ENCODE assay signal across 12 cellular contexts in the genomic region with DNA sequence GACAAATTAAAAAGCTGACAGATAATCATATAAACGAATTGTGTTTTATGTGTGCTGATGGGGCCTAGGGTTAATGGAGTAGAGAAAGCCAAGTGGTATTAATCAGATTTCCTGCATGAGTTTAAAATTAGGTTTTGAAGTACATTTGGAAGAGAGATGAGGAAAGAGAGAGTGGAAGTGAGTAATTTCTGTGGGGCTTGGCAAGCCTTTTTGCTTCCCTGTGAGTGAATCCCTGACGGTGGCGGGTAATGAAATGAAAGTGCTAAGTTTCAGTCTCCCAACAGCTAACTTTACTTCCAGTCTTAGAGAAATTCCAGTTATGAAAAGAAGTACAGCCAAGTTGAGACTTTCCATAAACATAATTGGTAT.
DNase-seq lines count a peak whose midpoint lies in the region; ATAC-seq, FAIRE-seq and TF ChIP-seq lines count a peak whose summit lies in the region.
"Had no signal": no experiment of that assay in that cellular context is flagged by ENCODE, and none has a peak within 500 bp of the region (broad histone marks: within the 10 kb centered on the region; RNA-seq: fewer than 3 reads in every experiment).

No MANE protein-coding gene starts in this region.

- H2BK5ac ChIP-seq in trophoblast cell (ENCODE audit: low read depth, low read length, poor library complexity) = no peak overlapping the region

- H3K4me2 ChIP-seq in astrocyte (ENCODE audit: low read length) (peak overlapping the region; percentile 77), trophoblast cell (ENCODE audit: low read length) (no peak overlapping the region)

- no peak overlapping the region for H2AFZ ChIP-seq in astrocyte (ENCODE audit: low read depth, low read length)
- no peak overlapping the region for H2AFZ ChIP-seq in trophoblast cell (ENCODE audit: insufficient read depth, low read length, poor library complexity)

- H3K27ac ChIP-seq in astrocyte (ENCODE audit: low read depth, low read length) (peak overlapping the region; percentile 68), trophoblast cell (ENCODE audit: low read depth, low read length) (no peak overlapping the region)

- no peaks in the 10 kb centered on the region for H3K27me3 ChIP-seq in astrocyte (ENCODE audit: insufficient read depth, low read length)
- no peaks in the 10 kb centered on the region for H3K27me3 ChIP-seq in trophoblast cell (ENCODE audit: insufficient read depth, low read length)

- DNase-seq in NOMO-1 treated with DMSO at 0.1 percent for 48 hours (lab: John Stamatoyannopoulos, UW; ENCODE audit: unreplicated experiment) (peak; percentile 32), NOMO-1 treated with dmso at 0.1 percent for 144 hours (lab: John Stamatoyannopoulos, UW; ENCODE audit: unreplicated experiment) (no peak), astrocyte (ENCODE audit: low read depth) (peak; percentile 79), stromal cell of bone marrow (ENCODE audit: low read depth) (peak; percentile 80), NCI-H1417 (lab: John Stamatoyannopoulos, UW) (no peak), trophoblast cell (no peak)
- DNase-seq: activated naive CD4-positive, alpha-beta T cell treated with anti-CD3 and anti-CD28 coated beads, Interleukin-2, amount 10 ng/mL, durations not matched to agents 7 days and 5 days; kidney glomerular epithelial cell had no signal

- H3K27me3 Mint-ChIP-seq in astrocyte (ENCODE audit: low read depth, unreplicated experiment) = no peaks in the 10 kb centered on the region
- H3K27me3 Mint-ChIP-seq: activated naive CD4-positive, alpha-beta T cell treated with anti-CD3 and anti-CD28 coated beads, Interleukin-2, amount 10 ng/mL, durations not matched to agents 7 days and 5 days had no signal

- H3K18ac ChIP-seq in trophoblast cell (ENCODE audit: low read length) = no peak overlapping the region

- H4K20me1 ChIP-seq in astrocyte (ENCODE audit: insufficient read depth, low read length) = peaks cover 4% of the 10 kb centered on the region

- no peak overlapping the region for H2BK12ac ChIP-seq in trophoblast cell (ENCODE audit: low read length)

- H3K4ac ChIP-seq in trophoblast cell (ENCODE audit: low read depth, low read length) = no peak overlapping the region

- H2BK120ac ChIP-seq in trophoblast cell (ENCODE audit: insufficient read depth, low read length, poor library complexity) = no peak overlapping the region

- H3K4me1 ChIP-seq in astrocyte (ENCODE audit: insufficient read depth, low read length) = peaks cover 21% of the 10 kb centered on the region
- H3K4me1 ChIP-seq in trophoblast cell (ENCODE audit: control insufficient read depth in 1 of 2, insufficient read depth in 2 of 2, low read length in 2 of 2) = no peaks in the 10 kb centered on the region

- H3K9me3 ChIP-seq in astrocyte (ENCODE audit: insufficient read depth, low read depth, low read length) = no peaks in the 10 kb centered on the region
- no peaks in the 10 kb centered on the region for H3K9me3 ChIP-seq in trophoblast cell (ENCODE audit: insufficient read depth, low read depth, low read length)

- WGBS in trophoblast cell (ENCODE audit: extremely low coverage, insufficient coverage, insufficient read length) = no CpG with 5 or more reads among the region's 3 CpGs

- no peaks in the 10 kb centered on the region for H3K79me2 ChIP-seq in astrocyte (ENCODE audit: insufficient read depth, low read length)
- no peaks in the 10 kb centered on the region for H3K79me2 ChIP-seq in trophoblast cell (ENCODE audit: control insufficient read depth, insufficient read depth, low read length, poor library complexity)

- H4K91ac ChIP-seq in trophoblast cell (ENCODE audit: low read depth, low read length) = no peak overlapping the region

- no peak overlapping the region for H2AK5ac ChIP-seq in trophoblast cell (ENCODE audit: low read length)

- no peak overlapping the region for H4K8ac ChIP-seq in trophoblast cell (ENCODE audit: low read depth, low read length)

- no peak overlapping the region for H4K12ac ChIP-seq in trophoblast cell (ENCODE audit: low read depth, low read length)

- H3K9me3 Mint-ChIP-seq in astrocyte (ENCODE audit: unreplicated experiment) = no peaks in the 10 kb centered on the region
- H3K9me3 Mint-ChIP-seq: activated naive CD4-positive, alpha-beta T cell treated with anti-CD3 and anti-CD28 coated beads, Interleukin-2, amount 10 ng/mL, durations not matched to agents 7 days and 5 days had no signal

- H3K79me1 ChIP-seq in trophoblast cell (ENCODE audit: low read length) = no peaks in the 10 kb centered on the region

- peak overlapping the region; percentile 15 for H3K4me3 ChIP-seq in astrocyte (ENCODE audit: insufficient read depth, low read depth, low read length)
- H3K4me3 ChIP-seq in trophoblast cell (ENCODE audit: low read depth, low read length) = no peak overlapping the region

- no peak overlapping the region for H3K23ac ChIP-seq in trophoblast cell (ENCODE audit: low read length)

- peak overlapping the region; percentile 48 for H3K27ac Mint-ChIP-seq in astrocyte (ENCODE audit: unreplicated experiment)
- H3K27ac Mint-ChIP-seq: activated naive CD4-positive, alpha-beta T cell treated with anti-CD3 and anti-CD28 coated beads, Interleukin-2, amount 10 ng/mL, durations not matched to agents 7 days and 5 days had no signal

- peaks cover 23% of the 10 kb centered on the region for H3K4me1 Mint-ChIP-seq in astrocyte (ENCODE audit: low read depth, unreplicated experiment)

- ATAC-seq in GM18502 (IDR thresholded peaks at IDR 0.05; ENCODE audit: poor library complexity, unreplicated experiment) = no peak
- ATAC-seq: Panc1 had no signal

- no peak for TF ChIP-seq CTCF in astrocyte (IDR thresholded peaks at IDR 0.05; ENCODE audit: insufficient read depth, low read depth, low read length)

- FAIRE-seq in astrocyte (lab: Jason Lieb, UNC) (peak; percentile 82), islet of Langerhans (lab: Jason Lieb, UNC) (peak; percentile 77)
- FAIRE-seq: A204.1 had no signal

- H3K36me3 ChIP-seq in astrocyte (ENCODE audit: insufficient read depth, low read length) = no peaks in the 10 kb centered on the region
- no peaks in the 10 kb centered on the region for H3K36me3 ChIP-seq in trophoblast cell (ENCODE audit: control insufficient read depth in 1 of 2, insufficient read depth in 2 of 2, low read length in 2 of 2)

- peak overlapping the region; percentile 68 for H3K9ac ChIP-seq in astrocyte (ENCODE audit: low read length)
- no peak overlapping the region for H3K9ac ChIP-seq in trophoblast cell (ENCODE audit: low read length)

- H3K36me3 Mint-ChIP-seq in astrocyte (ENCODE audit: low read depth, unreplicated experiment) = peaks cover 2% of the 10 kb centered on the region
- H3K36me3 Mint-ChIP-seq: activated naive CD4-positive, alpha-beta T cell treated with anti-CD3 and anti-CD28 coated beads, Interleukin-2, amount 10 ng/mL, durations not matched to agents 7 days and 5 days had no signal

- H3K4me3 Mint-ChIP-seq in astrocyte (ENCODE audit: unreplicated experiment) = no peak overlapping the region
- H3K4me3 Mint-ChIP-seq: activated naive CD4-positive, alpha-beta T cell treated with anti-CD3 and anti-CD28 coated beads, Interleukin-2, amount 10 ng/mL, durations not matched to agents 7 days and 5 days had no signal

- H3K14ac ChIP-seq in trophoblast cell (ENCODE audit: low read length) = no peak overlapping the region

Comparison
In these comparisons a context has a peak if more than half of its experiments do, and no peak if none do; other contexts are left out.
1. DNase-seq: peak in NOMO-1 treated with DMSO at 0.1 percent for 48 hours (single experiment), astrocyte (single experiment) and stromal cell of bone marrow (single experiment); none in NOMO-1 treated with dmso at 0.1 percent for 144 hours (single experiment), NCI-H1417 (0 of 3) and trophoblast cell (0 of 2).